In genomic region chr12:92753976-92754885, GRCh38 we compare ENCODE assay signal across 2 cellular contexts.
TF ChIP-seq lines count a peak whose summit lies in the region.

No MANE protein-coding gene starts in this region.

TF ChIP-seq in liver, 16 proteins besides CTCF, POLR2A, EP300 and RAD21:
- TF ChIP-seq SP1 (IDR thresholded peaks at IDR 0.05) (peak; percentile 24), MAX (IDR thresholded peaks at IDR 0.05) (peak; percentile 13), RXRA (IDR thresholded peaks at IDR 0.05) (peak; percentile 14 to 48), NR2F2 (IDR thresholded peaks at IDR 0.05) (peak; percentile 94), FOXA2 (IDR thresholded peaks at IDR 0.05) (no peak), HNF4A (conservative IDR thresholded peaks at IDR 0.05) (no peak)

TF ChIP-seq in HepG2, 621 proteins besides CTCF, POLR2A, EP300 and RAD21:
- TF ChIP-seq ONECUT2 (CRISPR knock-in tag; IDR thresholded peaks at IDR 0.05) (no peak), BCL3 (CRISPR knock-in tag; IDR thresholded peaks at IDR 0.05) (no peak), ZNF180 (CRISPR knock-in tag; IDR thresholded peaks at IDR 0.05; ENCODE audit: borderline replicate concordance, low read depth) (no peak), SP1 (IDR thresholded peaks at IDR 0.05) (no peak), SP1 (CRISPR knock-in tag; IDR thresholded peaks at IDR 0.05) (no peak), HINFP (CRISPR knock-in tag; IDR thresholded peaks at IDR 0.05; ENCODE audit: low read depth) (no peak), ZNF580 (CRISPR knock-in tag; IDR thresholded peaks at IDR 0.05; ENCODE audit: borderline replicate concordance, low read depth) (no peak), ZBTB10 (CRISPR knock-in tag; IDR thresholded peaks at IDR 0.05; ENCODE audit: borderline replicate concordance) (no peak), TFDP2 (CRISPR knock-in tag; IDR thresholded peaks at IDR 0.05) (no peak), ELF4 (CRISPR knock-in tag; IDR thresholded peaks at IDR 0.05; ENCODE audit: borderline replicate concordance) (no peak), ZHX2 (IDR thresholded peaks at IDR 0.05; ENCODE audit: low read depth) (no peak), ZHX2 (CRISPR knock-in tag; IDR thresholded peaks at IDR 0.05; ENCODE audit: borderline replicate concordance) (no peak), ZNF816 (CRISPR knock-in tag; IDR thresholded peaks at IDR 0.05; ENCODE audit: borderline replicate concordance) (no peak), U2AF1 (optimal IDR thresholded peaks at IDR 0.05; ENCODE audit: low read depth, low read length) (no peak), ZNF124 (CRISPR knock-in tag; IDR thresholded peaks at IDR 0.05) (no peak), ZFYVE20 (CRISPR knock-in tag; IDR thresholded peaks at IDR 0.05; ENCODE audit: borderline replicate concordance, low read depth) (no peak), SRSF9 (IDR thresholded peaks at IDR 0.05; ENCODE audit: borderline replicate concordance, insufficient read depth, low read depth, low read length, poor library complexity, severe bottlenecking) (no peak)
